ENCODE assay signal across 8 cellular contexts in the genomic region with DNA sequence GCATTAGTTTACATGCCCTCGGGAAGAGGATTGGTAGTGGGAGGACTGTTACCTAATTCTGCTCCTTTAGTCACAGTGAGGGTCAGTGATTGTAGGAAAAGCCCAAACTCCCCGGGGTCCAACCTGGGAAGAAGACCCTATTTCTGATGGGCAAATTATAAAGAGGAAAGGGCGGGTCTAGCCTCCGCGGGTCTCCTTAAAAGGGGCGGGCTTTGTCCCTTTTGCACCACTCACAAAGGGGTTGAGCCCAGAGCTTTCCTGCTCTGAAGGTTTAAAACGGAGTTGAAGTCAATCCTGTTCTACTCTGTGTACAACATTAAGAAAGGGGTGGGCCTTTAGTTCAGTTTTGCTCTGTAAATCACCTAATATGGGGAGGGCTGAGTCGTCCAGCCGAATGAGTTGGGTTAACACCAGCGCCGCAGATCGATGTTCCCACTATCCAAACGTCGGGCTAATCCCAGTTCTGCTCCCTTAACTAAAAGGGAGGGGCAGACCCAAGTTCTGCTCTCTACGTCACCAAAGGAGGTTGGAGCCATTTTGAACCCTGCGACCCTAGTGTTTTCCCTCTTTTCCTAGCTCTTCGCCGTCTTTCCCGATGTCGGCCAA. TPM values are rescaled to one million over a fixed set of nuclear protein-coding genes. Genes with fewer than 3 reads are reported as not detected.
DNase-seq lines count a peak whose midpoint lies in the region; ATAC-seq and TF ChIP-seq lines count a peak whose summit lies in the region.

No MANE protein-coding gene starts in this region.

- peaks cover 14% of the 10 kb centered on the region; the same call in 1 of the 2 replicates for H3K79me2 ChIP-seq in OCI-LY7 (ENCODE audit: insufficient read depth, low read depth, low read length)

- no peaks in the 10 kb centered on the region for H4K20me1 ChIP-seq in OCI-LY7 (ENCODE audit: insufficient read depth, low read length)

- intact Hi-C loops in OCI-LY7 (cut with micrococcal nuclease; ENCODE audit: unreplicated experiment) = loop anchor here (2.0 kb wide), 1 partner anchor 22 kb away; the partner anchor contains the start of gene PPT2

- peak; percentile 0 for ATAC-seq in HG03025 (IDR thresholded peaks at IDR 0.05; ENCODE audit: low FRiP score, unreplicated experiment)
- ATAC-seq in left lobe of liver = peak; percentile 5
- no peak for ATAC-seq in GM18861 (IDR thresholded peaks at IDR 0.05; ENCODE audit: unreplicated experiment)

- H3K36me3 Mint-ChIP-seq in brain = peaks cover 24% of the 10 kb centered on the region

- H3K9me3 Mint-ChIP-seq in brain = peaks cover 0 to 3% (median 0%) of the 10 kb centered on the region in 5 experiments

- H3K4me1 Mint-ChIP-seq in brain = peaks cover 77% of the 10 kb centered on the region

- TSS peak; percentile 72 for BruUV-seq in OCI-LY7 (replicated peaks; lab: Mats Ljungman, UMichigan)

- no peak for TF ChIP-seq EP300 in suprapubic skin (IDR thresholded peaks at IDR 0.05)

- H3K27ac ChIP-seq in OCI-LY7 (ENCODE audit: low read depth, low read length, poor library complexity, severe bottlenecking) (peak overlapping the region; percentile 56), suprapubic skin (peak overlapping the region; percentile 96)

- POLR2A ChIA-PET in OCI-LY7 (lab: Charles Lee) = interaction anchor here (1.0 to 2.1 kb wide), 4 partner anchors 13 to 49 kb away, joined by 5 to 11 read pairs (median 5); partner anchors contain the start of genes ATF6B, GPSM3 and PBX2

- H3K4me3 ChIP-seq in OCI-LY7 (ENCODE audit: low read depth, low read length, poor library complexity, severe bottlenecking) (peak overlapping the region; percentile 74), suprapubic skin (peak overlapping the region; percentile 93)

- H3K4me2 ChIP-seq in OCI-LY7 (ENCODE audit: low read length) = peak overlapping the region; percentile 96

- CTCF ChIA-PET in OCI-LY7 (lab: Charles Lee; ENCODE audit: unreplicated experiment) = interaction anchor here (1.3 kb wide), 1 partner anchor 16 kb away, joined by 3 read pairs; the partner anchor contains the start of gene GPSM3

- peak in 1 of 2 donors; percentile 34 for TF ChIP-seq POLR2A in suprapubic skin (IDR thresholded peaks at IDR 0.05)

- H3K9me2 ChIP-seq in OCI-LY7 (ENCODE audit: insufficient read depth, low read length) = no peaks in the 10 kb centered on the region

- TF ChIP-seq CTCF in OCI-LY7 (conservative IDR thresholded peaks at IDR 0.05; ENCODE audit: low read length) (no peak), brain (conservative IDR thresholded peaks at IDR 0.05) (no peak), suprapubic skin (IDR thresholded peaks at IDR 0.05) (no peak)

- H3K4me3 Mint-ChIP-seq in brain = peak overlapping the region; percentile 87 to 98 (median 91)

- H3K36me3 ChIP-seq in OCI-LY7 (ENCODE audit: insufficient read depth, low read length) (peaks cover 13% of the 10 kb centered on the region; the same call in 1 of the 2 replicates), suprapubic skin (peaks cover 18% of the 10 kb centered on the region)

- peak; percentile 88 for DNase-seq in DMS53 (lab: John Stamatoyannopoulos, UW)
- no peak for DNase-seq in OCI-LY7 (ENCODE audit: low spot score)
- DNase-seq in left lobe of liver (ENCODE audit: low spot score) = no peak
- no peak for DNase-seq in suprapubic skin (ENCODE audit: low spot score in 2 of 2)
- DNase-seq in NCI-H2029 (lab: John Stamatoyannopoulos, UW) = no peak

- peak overlapping the region; percentile 95 to 99 (median 98) for H3K27ac Mint-ChIP-seq in brain

- WGBS in suprapubic skin = under 1% methylated on average over 20 of the region's 20 CpGs

- H3K27me3 ChIP-seq in suprapubic skin = no peaks in the 10 kb centered on the region

- peaks cover 12% of the 10 kb centered on the region for H3K27me3 Mint-ChIP-seq in brain

- H3K4me1 ChIP-seq in OCI-LY7 (ENCODE audit: insufficient read depth, low read length, poor library complexity, severe bottlenecking) = peaks cover 44% of the 10 kb centered on the region
- H3K4me1 ChIP-seq in suprapubic skin = peaks cover 72% of the 10 kb centered on the region

- peak overlapping the region; percentile 68 for H2AFZ ChIP-seq in OCI-LY7 (ENCODE audit: low read length)

- H3K9me3 ChIP-seq in OCI-LY7 (ENCODE audit: low read length) (no peaks in the 10 kb centered on the region), suprapubic skin (no peaks in the 10 kb centered on the region)

RNA-seq across cellular contexts. Expression of gene RNF5, which starts 0.9 kb away (rescaled TPM):
- 51.3 and 59.9 TPM in 2 replicates for total RNA-seq in OCI-LY7 (2014; rRNA removed; shearing (Covaris generic))
- total RNA-seq in OCI-LY7 (2022) = 50.6 and 56.1 TPM in 2 replicates
- polyA plus RNA-seq in brain (ENCODE audit: insufficient read depth, low read depth, low replicate concordance) = 231 TPM
- total RNA-seq in left lobe of liver = 57.3 TPM
- total RNA-seq in suprapubic skin = 10 to 100 TPM; 55.7 to 73.0 (median 63.4) TPM

RNA-seq across cellular contexts. Expression of gene AGPAT1, which starts 1.4 kb away (rescaled TPM):
- total RNA-seq in OCI-LY7 (2014; rRNA removed; shearing (Covaris generic)) = 18.0 and 24.5 TPM in 2 replicates
- total RNA-seq in OCI-LY7 (2022) (28.1 and 30.1 TPM in 2 replicates), left lobe of liver (32.4 TPM), suprapubic skin (10 to 100 TPM; 30.4 to 68.9 (median 42.6) TPM)
- polyA plus RNA-seq in brain (ENCODE audit: insufficient read depth, low read depth, low replicate concordance) = 199 TPM

RNA-seq across cellular contexts. Expression of gene AGER, which starts 6.8 kb away (rescaled TPM):
- total RNA-seq in OCI-LY7 (2014; rRNA removed; shearing (Covaris generic)) = 6.6 and 6.7 TPM in 2 replicates
- total RNA-seq in OCI-LY7 (2022) (26.9 and 29.9 TPM in 2 replicates), left lobe of liver (6.0 TPM), suprapubic skin (1 to 10 TPM in 3 of 4 donors, not detected in 1; 1.5 to 9.9 (median 4.8) TPM)
- polyA plus RNA-seq in brain (ENCODE audit: insufficient read depth, low read depth, low replicate concordance) = 2.1 TPM

RNA-seq across cellular contexts. Expression of gene PBX2, which starts 12.7 kb away (rescaled TPM):
- 23.1 and 23.7 TPM in 2 replicates for total RNA-seq in OCI-LY7 (2014; rRNA removed; shearing (Covaris generic))
- 77.3 and 80.5 TPM in 2 replicates for total RNA-seq in OCI-LY7 (2022)
- 44.9 TPM for polyA plus RNA-seq in brain (ENCODE audit: insufficient read depth, low read depth, low replicate concordance)
- total RNA-seq in left lobe of liver = 26.7 TPM
- 10 to 100 TPM; 51.0 to 84.7 (median 63.8) TPM for total RNA-seq in suprapubic skin

RNA-seq across cellular contexts. Expression of gene EGFL8, which starts 12.9 kb away (rescaled TPM):
- total RNA-seq in OCI-LY7 (2014; rRNA removed; shearing (Covaris generic)) = 7.4 and 11.4 TPM in 2 replicates
- total RNA-seq in OCI-LY7 (2022) (21.6 and 23.0 TPM in 2 replicates), left lobe of liver (6.3 TPM), suprapubic skin (10 to 100 TPM in 3 of 4 donors, 1 to 10 TPM in 1; 7.3 to 66.5 (median 15.4) TPM)
- polyA plus RNA-seq in brain (ENCODE audit: insufficient read depth, low read depth, low replicate concordance) = 11.5 TPM
